ENCODE assay signal across 18 cellular contexts in genomic region chr5:5522336-5522735, GRCh38.
DNase-seq lines count a peak whose midpoint lies in the region; ATAC-seq and TF ChIP-seq lines count a peak whose summit lies in the region.
"Had no signal": no experiment of that assay in that cellular context is flagged by ENCODE, and none has a peak within 500 bp of the region (broad histone marks: within the 10 kb centered on the region; RNA-seq: fewer than 3 reads in every experiment).

No MANE protein-coding gene starts in this region.

- RAD21 ChIA-PET in HCT116 (lab: Charles Lee; ENCODE audit: low non-redundant PET in 1 of 2, low total read pairs in 2 of 2, uncharacterized antibody in 2 of 2, unreplicated experiment in 2 of 2): no interaction called here

- no peaks in the 10 kb centered on the region; the same call in 1 of the 2 replicates for H3K27me3 ChIP-seq in HCT116 (ENCODE audit: insufficient read depth, low read length)
- H3K27me3 ChIP-seq in iPS DF 6.9 (ENCODE audit: control insufficient read depth, insufficient read depth, low read length): no peaks in the 10 kb centered on the region
- no peaks in the 10 kb centered on the region for H3K27me3 ChIP-seq in psoas muscle (ENCODE audit: insufficient read depth in 3 of 3, low read length in 2 of 3)
- no peaks in the 10 kb centered on the region for H3K27me3 ChIP-seq in BE2C
- H3K27me3 ChIP-seq: BLaER1 had no signal

- H2AFZ ChIP-seq in HCT116 (ENCODE audit: low read depth, low read length, poor library complexity, severe bottlenecking): peak overlapping the region; percentile 82

- H3K36me3 Mint-ChIP-seq in activated CD4-positive, alpha-beta T cell treated with anti-CD3 and anti-CD28 coated beads for 36 hours (ENCODE audit: low read depth): peaks cover 5% of the 10 kb centered on the region
- peaks cover 30% of the 10 kb centered on the region for H3K36me3 Mint-ChIP-seq in WTC11
- H3K36me3 Mint-ChIP-seq: CD8-positive, alpha-beta T cell had no signal

- no TSS peak for BruUV-seq in HCT116 (replicated peaks; lab: Mats Ljungman, UMichigan)

- H3K4me3 ChIP-seq in HCT116 (replicated peaks in 1 of 2; ENCODE audit: low read depth in 1 of 2, low read length in 2 of 2) (no peak overlapping the region), iPS DF 6.9 (ENCODE audit: low read length) (no peak overlapping the region), psoas muscle (no peak overlapping the region), BE2C (ENCODE audit: low read depth, low read length) (no peak overlapping the region)
- H3K4me3 ChIP-seq: BLaER1 had no signal

- no peak for TF ChIP-seq RAD21 in HCT116 (IDR thresholded peaks at IDR 0.05; ENCODE audit: low read depth)

- CTCF ChIA-PET in activated CD4-positive, alpha-beta T cell treated with anti-CD3 and anti-CD28 coated beads for 36 hours (lab: Charles Lee): no interaction called here
- CTCF ChIA-PET in HCT116 (lab: Charles Lee) (no interaction called here), WTC11 (lab: Charles Lee) (interaction anchor here (1.0 to 1.4 kb wide), 3 partner anchors 25 to 167 kb away, joined by 3 to 6 read pairs (median 5); no protein-coding TSS in a partner anchor)

- H3K36me3 ChIP-seq in HCT116 (ENCODE audit: control insufficient read depth in 1 of 2, insufficient read depth in 2 of 2, low read length in 2 of 2): no peaks in the 10 kb centered on the region
- H3K36me3 ChIP-seq in iPS DF 6.9 (ENCODE audit: control insufficient read depth, insufficient read depth, low read length): no peaks in the 10 kb centered on the region
- H3K36me3 ChIP-seq in psoas muscle (ENCODE audit: insufficient read depth in 1 of 2, low read depth in 1 of 2): no peaks in the 10 kb centered on the region
- H3K36me3 ChIP-seq in BE2C: no peaks in the 10 kb centered on the region
- H3K36me3 ChIP-seq: BLaER1 had no signal

- ATAC-seq in activated CD4-positive, alpha-beta T cell treated with anti-CD3 and anti-CD28 coated beads for 36 hours: no peak
- no peak for ATAC-seq in HCT116
- peak; percentile 92 for ATAC-seq in WTC11
- ATAC-seq in psoas muscle: no peak
- ATAC-seq in GM19455 (IDR thresholded peaks at IDR 0.05; ENCODE audit: unreplicated experiment): no peak
- ATAC-seq: Panc1, Right ventricle myocardium inferior had no signal

- TF ChIP-seq POLR2A in HCT116 (IDR thresholded peaks at IDR 0.05; ENCODE audit: borderline replicate concordance, extremely low read depth, insufficient read depth, insufficient read length): no peak

- no peak for DNase-seq in activated CD4-positive, alpha-beta T cell treated with anti-CD3 and anti-CD28 coated beads for 36 hours
- no peak for DNase-seq in activated CD4-positive, alpha-beta T cell treated with anti-CD3 and anti-CD28 coated beads, Interleukin-2, amount 50 U/mL, for 48 hours
- DNase-seq in HCT116 (ENCODE audit: low read depth, low spot score): no peak
- DNase-seq in WTC11 (ENCODE audit: low spot score): no peak
- peak; percentile 37 for DNase-seq in iPS DF 6.9 (ENCODE audit: low read depth, low spot score)
- DNase-seq in psoas muscle: no peak
- DNase-seq in BE2C: no peak
- DNase-seq: 8988T, DMS79, KBM-7, NCI-H1436, NCI-H2081, NCI-H748 treated with DMSO at 0.1 percent for 48 hours had no signal

- H3K4me2 ChIP-seq in HCT116 (ENCODE audit: low read length): no peak overlapping the region
- H3K4me2 ChIP-seq: BLaER1 had no signal

- H3K9me3 ChIP-seq in HCT116 (ENCODE audit: control insufficient read depth in 1 of 2, insufficient read depth in 1 of 2, low read depth in 1 of 2, low read length in 2 of 2) (no peaks in the 10 kb centered on the region), iPS DF 6.9 (ENCODE audit: control insufficient read depth, insufficient read depth, low read length) (no peaks in the 10 kb centered on the region), psoas muscle (no peaks in the 10 kb centered on the region), BE2C (no peaks in the 10 kb centered on the region)
- H3K9me3 ChIP-seq: BLaER1 had no signal

- peak overlapping the region; percentile 61 for H3K27ac Mint-ChIP-seq in activated CD4-positive, alpha-beta T cell treated with anti-CD3 and anti-CD28 coated beads for 36 hours
- H3K27ac Mint-ChIP-seq in WTC11: peak overlapping the region; percentile 95

- TF ChIP-seq CTCF in HCT116 (IDR thresholded peaks at IDR 0.05 in 2 of 3, conservative IDR thresholded peaks at IDR 0.05 in 1 of 3; ENCODE audit: borderline replicate concordance in 1 of 3, insufficient read depth in 1 of 3, low read depth in 2 of 3, low read length in 2 of 3) (no peak), WTC11 (IDR thresholded peaks at IDR 0.05) (no peak), psoas muscle (IDR thresholded peaks at IDR 0.05) (no peak), BE2C (IDR thresholded peaks at IDR 0.05; ENCODE audit: low read depth, low read length) (no peak)

- intact Hi-C loops in activated CD4-positive, alpha-beta T cell treated with anti-CD3 and anti-CD28 coated beads for 36 hours (cut with DNase I, micrococcal nuclease): loop anchor here in 1 of 2 experiments (2.0 to 5.0 kb wide), 3 partner anchors 856 to 1305 kb away; partner anchors contain the start of genes MED10 and TENT4A
- intact Hi-C loops in HCT116 (cut with micrococcal nuclease): no loop called here
- intact Hi-C loops in psoas muscle (cut with DNase I): no loop called here

- H3K27ac ChIP-seq in HCT116 (ENCODE audit: low read depth, low read length) (no peak overlapping the region), iPS DF 6.9 (ENCODE audit: low read length) (no peak overlapping the region), psoas muscle (no peak overlapping the region)
- H3K27ac ChIP-seq: BLaER1 had no signal

- peaks cover 9% of the 10 kb centered on the region for H3K9me3 Mint-ChIP-seq in activated CD4-positive, alpha-beta T cell treated with anti-CD3 and anti-CD28 coated beads for 36 hours (ENCODE audit: low read depth)
- H3K9me3 Mint-ChIP-seq in WTC11: peaks cover 40% of the 10 kb centered on the region

- H4K20me1 ChIP-seq in HCT116 (ENCODE audit: insufficient read depth): no peaks in the 10 kb centered on the region
- H4K20me1 ChIP-seq: BLaER1 had no signal

- no peak overlapping the region for H3K4me3 Mint-ChIP-seq in activated CD4-positive, alpha-beta T cell treated with anti-CD3 and anti-CD28 coated beads for 36 hours
- H3K4me3 Mint-ChIP-seq in WTC11: no peak overlapping the region

- H3K79me2 ChIP-seq in HCT116 (ENCODE audit: insufficient read depth, low read length): no peaks in the 10 kb centered on the region

- POLR2A ChIA-PET in activated CD4-positive, alpha-beta T cell treated with anti-CD3 and anti-CD28 coated beads for 36 hours (lab: Charles Lee): no interaction called here
- POLR2A ChIA-PET in HCT116 (lab: Charles Lee) (no interaction called here), WTC11 (lab: Charles Lee) (no interaction called here)

- H3K4me1 ChIP-seq in HCT116 (ENCODE audit: control insufficient read depth in 1 of 2, insufficient read depth in 2 of 2, low read length in 2 of 2): no peaks in the 10 kb centered on the region
- H3K4me1 ChIP-seq in iPS DF 6.9 (ENCODE audit: control insufficient read depth, insufficient read depth, low read length): no peaks in the 10 kb centered on the region
- no peaks in the 10 kb centered on the region for H3K4me1 ChIP-seq in psoas muscle
- no peaks in the 10 kb centered on the region; the same call in 1 of the 2 replicates for H3K4me1 ChIP-seq in BE2C

- H3K27me3 Mint-ChIP-seq in activated CD4-positive, alpha-beta T cell treated with anti-CD3 and anti-CD28 coated beads for 36 hours: no peaks in the 10 kb centered on the region
- peaks cover under 1% of the 10 kb centered on the region; the same call in 1 of the 2 replicates for H3K27me3 Mint-ChIP-seq in WTC11 (ENCODE audit: low read depth)

- peaks cover 31% of the 10 kb centered on the region for H3K4me1 Mint-ChIP-seq in activated CD4-positive, alpha-beta T cell treated with anti-CD3 and anti-CD28 coated beads for 36 hours
- peaks cover 49% of the 10 kb centered on the region for H3K4me1 Mint-ChIP-seq in WTC11

- WGBS in iPS DF 6.9 (ENCODE audit: insufficient coverage, insufficient read length): no CpG with 5 or more reads among the region's 2 CpGs
- 77 to 80% (median 79%) methylated on average over 2 of the region's 2 CpGs for WGBS in psoas muscle, 3 donors

- H3K9ac ChIP-seq in HCT116 (ENCODE audit: low read length): no peak overlapping the region
- H3K9ac ChIP-seq: BLaER1 had no signal

- no peaks in the 10 kb centered on the region for H3K9me2 ChIP-seq in HCT116 (ENCODE audit: insufficient read depth)

TF ChIP-seq in HCT116, 20 proteins besides CTCF, POLR2A, EP300 and RAD21 (continues in another document):
- no peak for TF ChIP-seq SIN3A (IDR thresholded peaks at IDR 0.05; ENCODE audit: low read depth)
- no peak for TF ChIP-seq EGR1 (IDR thresholded peaks at IDR 0.05; ENCODE audit: low read depth)
- no peak for TF ChIP-seq FOSL1 (IDR thresholded peaks at IDR 0.05; ENCODE audit: low read depth)
- no peak for TF ChIP-seq TCF7L2 (IDR thresholded peaks at IDR 0.05; ENCODE audit: borderline replicate concordance, extremely low read depth, insufficient read depth, insufficient read length)
- TF ChIP-seq, protein P1, sequence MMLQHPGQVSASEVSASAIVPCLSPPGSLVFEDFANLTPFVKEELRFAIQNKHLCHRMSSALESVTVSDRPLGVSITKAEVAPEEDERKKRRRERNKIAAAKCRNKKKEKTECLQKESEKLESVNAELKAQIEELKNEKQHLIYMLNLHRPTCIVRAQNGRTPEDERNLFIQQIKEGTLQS (IDR thresholded peaks at IDR 0.05): no peak
- TF ChIP-seq SRF (IDR thresholded peaks at IDR 0.05; ENCODE audit: low read depth): no peak
- no peak for TF ChIP-seq JUND (IDR thresholded peaks at IDR 0.05)
- no peak for TF ChIP-seq CEBPB (IDR thresholded peaks at IDR 0.05; ENCODE audit: low read depth)
- TF ChIP-seq SP1 (IDR thresholded peaks at IDR 0.05; ENCODE audit: low read depth): no peak

TF ChIP-seq in WTC11, 78 proteins besides CTCF, POLR2A, EP300 and RAD21 (continues in another document):
- TF ChIP-seq GRHL2 (CRISPR knock-in tag; IDR thresholded peaks at IDR 0.05; ENCODE audit: insufficient replicate concordance, severe bottlenecking) (no peak), NR1H2 (CRISPR knock-in tag; IDR thresholded peaks at IDR 0.05) (no peak), ZNF121 (CRISPR knock-in tag; IDR thresholded peaks at IDR 0.05) (no peak), ZNF263 (CRISPR knock-in tag; IDR thresholded peaks at IDR 0.05; ENCODE audit: low read depth) (no peak), CREB1 (CRISPR knock-in tag; IDR thresholded peaks at IDR 0.05) (no peak), ZSCAN18 (CRISPR knock-in tag; IDR thresholded peaks at IDR 0.05) (no peak)
